ENCODE assay signal across 16 cellular contexts in the genomic region with DNA sequence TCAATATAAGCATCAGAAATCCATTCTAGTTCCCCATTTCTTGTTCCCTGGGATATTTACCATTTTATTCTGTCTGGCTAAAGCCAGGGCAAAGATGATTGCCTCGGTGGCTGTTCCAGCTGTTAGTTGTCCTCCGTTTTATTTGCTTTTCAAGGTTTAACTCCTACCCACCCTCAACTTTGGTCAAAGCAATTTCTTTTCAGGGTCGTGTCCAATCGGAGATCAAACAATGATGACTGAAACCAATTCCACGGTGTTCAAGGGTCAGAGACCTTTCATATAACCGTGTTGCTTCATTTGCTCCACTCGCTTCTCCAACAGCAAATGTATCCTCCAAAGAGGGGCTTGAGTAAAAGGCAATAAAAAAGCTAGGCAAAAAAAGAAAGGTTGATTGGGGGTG.
DNase-seq lines count a peak whose midpoint lies in the region; ATAC-seq and TF ChIP-seq lines count a peak whose summit lies in the region.
"Had no signal": no experiment of that assay in that cellular context is flagged by ENCODE, and none has a peak within 500 bp of the region (broad histone marks: within the 10 kb centered on the region; RNA-seq: fewer than 3 reads in every experiment).

No MANE protein-coding gene starts in this region.

- H3K18ac ChIP-seq in mesendoderm (ENCODE audit: low read length): no peak overlapping the region

- H3K27me3 Mint-ChIP-seq in activated T-cell treated with anti-CD3 and anti-CD28 coated beads, Interleukin-2, amount 50 U/mL, for 4 hours (ENCODE audit: low read depth): peaks cover 13% of the 10 kb centered on the region

- H3K4me2 ChIP-seq in OCI-LY7 (ENCODE audit: low read length): peak overlapping the region; percentile 95
- peak overlapping the region; percentile 15 for H3K4me2 ChIP-seq in mesendoderm (ENCODE audit: low read length)

- H3K79me2 ChIP-seq in OCI-LY7 (ENCODE audit: insufficient read depth, low read depth, low read length) (peaks cover 50% of the 10 kb centered on the region), mesendoderm (ENCODE audit: control insufficient read depth, insufficient read depth, low read length) (peaks cover 9% of the 10 kb centered on the region)

- H3K36me3 ChIP-seq in OCI-LY7 (ENCODE audit: insufficient read depth, low read length): peaks cover 12% of the 10 kb centered on the region
- H3K36me3 ChIP-seq in mesendoderm (ENCODE audit: control insufficient read depth, insufficient read depth, low read length): no peaks in the 10 kb centered on the region
- no peaks in the 10 kb centered on the region for H3K36me3 ChIP-seq in thoracic aorta
- H3K36me3 ChIP-seq: MG63 had no signal

- no peak overlapping the region for H2BK15ac ChIP-seq in mesendoderm (replicated peaks; ENCODE audit: low read depth)

- CTCF ChIA-PET in OCI-LY7 (lab: Charles Lee; ENCODE audit: unreplicated experiment): interaction anchor here (0.6 to 0.7 kb wide), 2 partner anchors 34 to 225 kb away, joined by 3 to 6 read pairs; no protein-coding TSS in a partner anchor

- ATAC-seq in thoracic aorta (ENCODE audit: insufficient number of reproducible peaks, low FRiP score, low read depth) (no peak), HG03432 (IDR thresholded peaks at IDR 0.05; ENCODE audit: unreplicated experiment) (no peak), GM19397 (IDR thresholded peaks at IDR 0.05; ENCODE audit: unreplicated experiment) (no peak)
- ATAC-seq in activated T-cell treated with anti-CD3 and anti-CD28 coated beads, Interleukin-2, amount 50 U/mL, for 4 hours: no peak
- ATAC-seq: activated CD4-positive, CD25-positive, alpha-beta regulatory T cell treated with anti-CD3 and anti-CD28 coated beads, Interleukin-2, amount 50 U/mL, for 24 hours had no signal

- no peak overlapping the region for H3K23ac ChIP-seq in mesendoderm (ENCODE audit: low read length)

- H4K5ac ChIP-seq in mesendoderm (ENCODE audit: low read length): no peak overlapping the region

- H3K4me1 Mint-ChIP-seq in activated T-cell treated with anti-CD3 and anti-CD28 coated beads, Interleukin-2, amount 50 U/mL, for 4 hours (ENCODE audit: low read depth): peaks cover 3% of the 10 kb centered on the region
- H3K4me1 Mint-ChIP-seq: immature natural killer cell had no signal

- H2BK120ac ChIP-seq in mesendoderm (ENCODE audit: low read depth, low read length): no peak overlapping the region

- H3K4me3 ChIP-seq in OCI-LY7 (ENCODE audit: low read depth, low read length, poor library complexity, severe bottlenecking): peak overlapping the region; percentile 96
- peak overlapping the region; percentile 21 to 26 for H3K4me3 ChIP-seq in cardiac fibroblast (replicated peaks in 1 of 2; ENCODE audit: low read depth in 2 of 2, low read length in 2 of 2)
- H3K4me3 ChIP-seq in mesendoderm (ENCODE audit: low read length): no peak overlapping the region
- peak overlapping the region; percentile 39 for H3K4me3 ChIP-seq in thoracic aorta

- H3K9me3 Mint-ChIP-seq in activated T-cell treated with anti-CD3 and anti-CD28 coated beads, Interleukin-2, amount 50 U/mL, for 4 hours: no peaks in the 10 kb centered on the region

- H3K9me2 ChIP-seq in OCI-LY7 (ENCODE audit: insufficient read depth, low read length): no peaks in the 10 kb centered on the region

- intact Hi-C loops in OCI-LY7 (cut with micrococcal nuclease; ENCODE audit: unreplicated experiment): loop anchor here (2.0 to 5.0 kb wide), 3 partner anchors 25 to 157 kb away; no protein-coding TSS in a partner anchor

- no peaks in the 10 kb centered on the region for H3K79me1 ChIP-seq in mesendoderm (ENCODE audit: low read length)

- no peak overlapping the region for H4K8ac ChIP-seq in mesendoderm (ENCODE audit: low read depth, low read length)

- H3K4ac ChIP-seq in mesendoderm (ENCODE audit: low read depth, low read length): no peak overlapping the region

- no peak overlapping the region for H3K56ac ChIP-seq in mesendoderm (ENCODE audit: low read length)

- H3K27me3 ChIP-seq in mesendoderm (ENCODE audit: insufficient read depth, low read length, poor library complexity) (no peaks in the 10 kb centered on the region), thoracic aorta (replicated peaks; ENCODE audit: insufficient read depth) (no peaks in the 10 kb centered on the region)
- H3K27me3 ChIP-seq: MG63 had no signal

- no peak overlapping the region for H3K4me3 Mint-ChIP-seq in activated T-cell treated with anti-CD3 and anti-CD28 coated beads, Interleukin-2, amount 50 U/mL, for 4 hours

- peaks cover 19% of the 10 kb centered on the region for H3K4me1 ChIP-seq in OCI-LY7 (ENCODE audit: insufficient read depth, low read length, poor library complexity, severe bottlenecking)
- H3K4me1 ChIP-seq in mesendoderm (ENCODE audit: control insufficient read depth, low read depth, low read length): no peaks in the 10 kb centered on the region
- H3K4me1 ChIP-seq in thoracic aorta (ENCODE audit: control insufficient read depth in 1 of 2, low read depth in 2 of 2): no peaks in the 10 kb centered on the region

- no peak overlapping the region for H2AK5ac ChIP-seq in mesendoderm (ENCODE audit: low read length)

- H4K20me1 ChIP-seq in OCI-LY7 (ENCODE audit: insufficient read depth, low read length): no peaks in the 10 kb centered on the region

- H3K27ac ChIP-seq in OCI-LY7 (ENCODE audit: low read depth, low read length, poor library complexity, severe bottlenecking) (no peak overlapping the region), mesendoderm (ENCODE audit: low read depth, low read length) (no peak overlapping the region), thoracic aorta (no peak overlapping the region)
- H3K27ac ChIP-seq: GM23248, HL-60 had no signal

- no peak overlapping the region for H2AFZ ChIP-seq in OCI-LY7 (ENCODE audit: low read length)

- TF ChIP-seq CTCF in OCI-LY7 (conservative IDR thresholded peaks at IDR 0.05; ENCODE audit: low read length): no peak
- no peak for TF ChIP-seq CTCF in cardiac fibroblast (IDR thresholded peaks at IDR 0.05; ENCODE audit: low read depth, low read length)
- TF ChIP-seq CTCF in thoracic aorta (IDR thresholded peaks at IDR 0.05): no peak

- H2BK5ac ChIP-seq in mesendoderm (ENCODE audit: low read length): no peak overlapping the region

- H3K36me3 Mint-ChIP-seq in activated T-cell treated with anti-CD3 and anti-CD28 coated beads, Interleukin-2, amount 50 U/mL, for 4 hours (ENCODE audit: insufficient read depth): no peaks in the 10 kb centered on the region
- H3K36me3 Mint-ChIP-seq: CD8-positive, alpha-beta memory T cell; immature natural killer cell had no signal

- DNase-seq in OCI-LY7 (ENCODE audit: low spot score) (no peak), cardiac fibroblast (ENCODE audit: low read depth in 2 of 2) (no peak), mesendoderm (no peak), thoracic aorta (ENCODE audit: low spot score) (no peak)
- no peak for DNase-seq in activated T-cell treated with anti-CD3 and anti-CD28 coated beads, Interleukin-2, amount 50 U/mL, for 4 hours
- DNase-seq: activated CD8-positive, alpha-beta memory T cell treated with anti-CD3 and anti-CD28 coated beads, Interleukin-2, amount 50 U/mL, for 4 hours; CD8-positive, alpha-beta memory T cell; GF-D8; immature natural killer cell; MG63; NK-92 treated with Interleukin-12 subunit alpha and Interleukin-12 subunit beta, amount 100 ng/mL, for 24 hours had no signal

- POLR2A ChIA-PET in OCI-LY7 (lab: Charles Lee): interaction anchor here (0.6 to 1.8 kb wide), 5 partner anchors 14 to 41 kb away, joined by 3 to 7 read pairs (median 4); no protein-coding TSS in a partner anchor

- H3K9ac ChIP-seq in mesendoderm (ENCODE audit: low read length): peak overlapping the region; percentile 2

- no CpG with 5 or more reads among the region's 7 CpGs for WGBS in mesendoderm (ENCODE audit: extremely low coverage, insufficient coverage, low lambda C conversion rate)

- no TSS peak for BruUV-seq in OCI-LY7 (replicated peaks; lab: Mats Ljungman, UMichigan)

- no peaks in the 10 kb centered on the region for H3K9me3 ChIP-seq in OCI-LY7 (ENCODE audit: low read length)
- H3K9me3 ChIP-seq in thoracic aorta: no peaks in the 10 kb centered on the region
- H3K9me3 ChIP-seq: MG63 had no signal
